ENCODE assay signal across 12 cellular contexts in genomic region chr1:170214117-170214979, GRCh38.
DNase-seq lines count a peak whose midpoint lies in the region; ATAC-seq and TF ChIP-seq lines count a peak whose summit lies in the region.
"Had no signal": no experiment of that assay in that cellular context is flagged by ENCODE, and none has a peak within 500 bp of the region (broad histone marks: within the 10 kb centered on the region; RNA-seq: fewer than 3 reads in every experiment).

No MANE protein-coding gene starts in this region.

- H3K4me3 Mint-ChIP-seq in activated T-helper 2 cell treated with anti-CD3 and anti-CD28 coated beads, Interferon-gamma antibody, Interleukin-2, Interleukin-4, amounts not matched to agents 10 μg/mL and 5 μg/mL and 100 μg/mL, durations not matched to agents 14 hours and 24 hours and 36 hours (ENCODE audit: low read depth), result no peak overlapping the region
- H3K4me3 Mint-ChIP-seq: B cell; central memory CD8-positive, alpha-beta T cell had no signal

- peaks cover 3% of the 10 kb centered on the region for H3K27me3 Mint-ChIP-seq in activated T-helper 2 cell treated with anti-CD3 and anti-CD28 coated beads, Interferon-gamma antibody, Interleukin-2, Interleukin-4, amounts not matched to agents 10 μg/mL and 5 μg/mL and 100 μg/mL, durations not matched to agents 14 hours and 24 hours and 36 hours (ENCODE audit: low read depth)

- no peak overlapping the region for H3K27ac Mint-ChIP-seq in activated T-helper 2 cell treated with anti-CD3 and anti-CD28 coated beads, Interferon-gamma antibody, Interleukin-2, Interleukin-4, amounts not matched to agents 10 μg/mL and 5 μg/mL and 100 μg/mL, durations not matched to agents 14 hours and 24 hours and 36 hours
- H3K27ac Mint-ChIP-seq: B cell had no signal

- no peak overlapping the region for H3K4me3 ChIP-seq in GM12865 (ENCODE audit: low read depth, low read length)
- H3K4me3 ChIP-seq in right cardiac atrium (ENCODE audit: low read length), result no peak overlapping the region

- DNase-seq in GM12865 (ENCODE audit: low read depth), result peak; percentile 39
- DNase-seq in right cardiac atrium, result peak in 2 of 3 donors; percentile 46 to 50
- no peak for DNase-seq in activated T-helper 2 cell treated with anti-CD3 and anti-CD28 coated beads, Interferon-gamma antibody, Interleukin-2, Interleukin-4, amounts not matched to agents 10 μg/mL and 5 μg/mL and 100 μg/mL, durations not matched to agents 14 hours and 24 hours and 36 hours (ENCODE audit: low spot score)
- no peak for DNase-seq in COLO829 (ENCODE audit: low spot score)
- DNase-seq in AG08395 (ENCODE audit: low spot score), result no peak
- DNase-seq: NCI-H2029, SHP77 had no signal

- intact Hi-C loops in right cardiac atrium (cut with DNase I), result loop anchor here in 1 of 4 donors (10.0 kb wide), 1 partner anchor 190 kb away; no protein-coding TSS in a partner anchor
- intact Hi-C loops in activated T-helper 2 cell treated with anti-CD3 and anti-CD28 coated beads, Interferon-gamma antibody, Interleukin-2, Interleukin-4, amounts not matched to agents 10 μg/mL and 5 μg/mL and 100 μg/mL, durations not matched to agents 14 hours and 24 hours and 36 hours (cut with micrococcal nuclease), result no loop called here

- no peaks in the 10 kb centered on the region for H3K27me3 ChIP-seq in right cardiac atrium (ENCODE audit: control insufficient read depth, insufficient read depth)

- H3K9me3 Mint-ChIP-seq in activated T-helper 2 cell treated with anti-CD3 and anti-CD28 coated beads, Interferon-gamma antibody, Interleukin-2, Interleukin-4, amounts not matched to agents 10 μg/mL and 5 μg/mL and 100 μg/mL, durations not matched to agents 14 hours and 24 hours and 36 hours, result no peaks in the 10 kb centered on the region
- H3K9me3 Mint-ChIP-seq: central memory CD8-positive, alpha-beta T cell had no signal

- H3K27ac ChIP-seq in right cardiac atrium (ENCODE audit: low read length), result peak overlapping the region; percentile 20

- WGBS in right cardiac atrium, result 29% methylated on average over 10 of the region's 10 CpGs

- H3K9me3 ChIP-seq in right cardiac atrium (ENCODE audit: control insufficient read depth, low read length), result no peaks in the 10 kb centered on the region

- TF ChIP-seq CTCF in GM12865 (IDR thresholded peaks at IDR 0.05; ENCODE audit: insufficient read depth, low read depth, low read length, missing control alignments), result no peak

- H3K4me1 Mint-ChIP-seq in activated T-helper 2 cell treated with anti-CD3 and anti-CD28 coated beads, Interferon-gamma antibody, Interleukin-2, Interleukin-4, amounts not matched to agents 10 μg/mL and 5 μg/mL and 100 μg/mL, durations not matched to agents 14 hours and 24 hours and 36 hours (ENCODE audit: low read depth), result no peaks in the 10 kb centered on the region
- H3K4me1 Mint-ChIP-seq: B cell; central memory CD8-positive, alpha-beta T cell had no signal

- ATAC-seq in GM21529 (IDR thresholded peaks at IDR 0.05; ENCODE audit: unreplicated experiment) (peak; percentile 85), HG03565 (IDR thresholded peaks at IDR 0.05; ENCODE audit: unreplicated experiment) (peak; percentile 67), right cardiac atrium (peak; percentile 48 to 52), HG03457 (IDR thresholded peaks at IDR 0.05; ENCODE audit: unreplicated experiment) (no peak)

- H3K4me1 ChIP-seq in right cardiac atrium (ENCODE audit: control insufficient read depth, insufficient read depth, low read length), result peaks cover 2% of the 10 kb centered on the region

- H3K36me3 Mint-ChIP-seq in activated T-helper 2 cell treated with anti-CD3 and anti-CD28 coated beads, Interferon-gamma antibody, Interleukin-2, Interleukin-4, amounts not matched to agents 10 μg/mL and 5 μg/mL and 100 μg/mL, durations not matched to agents 14 hours and 24 hours and 36 hours (ENCODE audit: low read depth), result no peaks in the 10 kb centered on the region

Comparison
In these comparisons a context has a peak if more than half of its experiments do, and no peak if none do; other contexts are left out.
1. DNase-seq: peak in GM12865 (single experiment) and right cardiac atrium (2 of 3); none in activated T-helper 2 cell treated with anti-CD3 and anti-CD28 coated beads, Interferon-gamma antibody, Interleukin-2, Interleukin-4, amounts not matched to agents 10 μg/mL and 5 μg/mL and 100 μg/mL, durations not matched to agents 14 hours and 24 hours and 36 hours (single experiment), COLO829 (single experiment) and AG08395 (single experiment).